In the genomic region with DNA sequence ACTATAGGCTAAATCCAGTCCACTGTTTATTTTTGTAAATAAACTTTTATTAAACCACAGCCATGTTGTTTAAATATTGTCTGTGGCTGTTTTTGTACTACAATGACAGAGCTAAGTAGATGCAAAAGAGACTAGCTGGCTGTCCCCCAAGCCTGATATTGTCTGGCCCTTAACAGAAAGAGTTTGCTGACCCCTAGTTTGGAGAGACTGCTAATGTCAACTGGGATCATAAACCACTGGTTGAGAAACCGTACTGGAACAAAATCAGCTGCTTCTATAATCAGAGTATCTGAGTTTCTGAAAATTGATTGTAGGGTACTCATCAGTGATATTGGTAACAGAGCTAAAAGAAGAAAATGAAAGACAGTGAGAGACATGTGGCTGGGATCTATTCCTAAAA, we compare ENCODE assay signal across 27 cellular contexts.
"Had no signal": no experiment of that assay in that cellular context is flagged by ENCODE, and none has a peak within 500 bp of the region (broad histone marks: within the 10 kb centered on the region; RNA-seq: fewer than 3 reads in every experiment).

No MANE protein-coding gene starts in this region.

- H3K27ac Mint-ChIP-seq: nephron; neural progenitor cell; progenitor cell of endocrine pancreas; stimulated activated effector memory CD8-positive, alpha-beta T cell treated with anti-CD3 and anti-CD28 coated beads, Interleukin-12 subunit alpha, Interleukin-12 subunit beta, amount 100 ng/mL, for 72 hours; stimulated activated naive CD8-positive, alpha-beta T cell treated with anti-CD3 and anti-CD28 coated beads, Interleukin-15, amount 100 ng/mL, for 72 hours; type B pancreatic cell had no signal

- H3K4me3 Mint-ChIP-seq: natural killer cell; nephron; neural progenitor cell; stimulated activated effector memory CD8-positive, alpha-beta T cell treated with anti-CD3 and anti-CD28 coated beads, Interleukin-12 subunit alpha, Interleukin-12 subunit beta, amount 100 ng/mL, for 72 hours; stimulated activated naive CD8-positive, alpha-beta T cell treated with anti-CD3 and anti-CD28 coated beads, Interleukin-15, amount 100 ng/mL, for 72 hours; type B pancreatic cell had no signal

- H3K9me3 Mint-ChIP-seq: natural killer cell; nephron; neural progenitor cell; stimulated activated effector memory CD8-positive, alpha-beta T cell treated with anti-CD3 and anti-CD28 coated beads, Interleukin-12 subunit alpha, Interleukin-12 subunit beta, amount 100 ng/mL, for 72 hours; stimulated activated naive CD8-positive, alpha-beta T cell treated with anti-CD3 and anti-CD28 coated beads, Interleukin-15, amount 100 ng/mL, for 72 hours; type B pancreatic cell had no signal

- ATAC-seq: natural killer cell; psoas muscle; right cardiac atrium; stimulated activated effector memory CD8-positive, alpha-beta T cell treated with anti-CD3 and anti-CD28 coated beads, Interleukin-12 subunit alpha, Interleukin-12 subunit beta, amount 100 ng/mL, for 72 hours; stimulated activated naive CD8-positive, alpha-beta T cell treated with anti-CD3 and anti-CD28 coated beads, Interleukin-15, amount 100 ng/mL, for 72 hours; stimulated activated naive CD8-positive, alpha-beta T cell treated with anti-CD3 and anti-CD28 coated beads, Interleukin-15, Interleukin-2, amounts not matched to agents 100 U/mL and 50 U/mL, for 24 hours; upper lobe of right lung had no signal

- H3K27me3 Mint-ChIP-seq: progenitor cell of endocrine pancreas; stimulated activated naive CD8-positive, alpha-beta T cell treated with anti-CD3 and anti-CD28 coated beads, Interleukin-15, amount 100 ng/mL, for 72 hours; type B pancreatic cell had no signal

- DNase-seq: natural killer cell; occipital lobe; ovary; posterior cingulate gyrus; psoas muscle; right cardiac atrium; right lobe of liver; sigmoid colon; small intestine; stimulated activated CD4-positive, alpha-beta T cell treated with anti-CD3 and anti-CD28 coated beads, Interleukin-15, amount 100 ng/mL, for 24 hours; stimulated activated CD4-positive, alpha-beta T cell treated with anti-CD3 and anti-CD28 coated beads, Interleukin-2, amount 100 ng/mL, for 24 hours; stimulated activated CD4-positive, alpha-beta T cell treated with anti-CD3 and anti-CD28 coated beads, Interleukin-2, amount 100 ng/mL, for 48 hours; stimulated activated CD4-positive, alpha-beta T cell treated with anti-CD3 and anti-CD28 coated beads, Interleukin-4, amount 100 ng/mL, for 24 hours; stimulated activated naive CD4-positive, alpha-beta T cell; stimulated activated naive CD8-positive, alpha-beta T cell treated with anti-CD3 and anti-CD28 coated beads, Interleukin-15, amount 100 ng/mL, for 72 hours; stimulated activated naive CD8-positive, alpha-beta T cell treated with anti-CD3 and anti-CD28 coated beads, Interleukin-15, Interleukin-2, amounts not matched to agents 100 U/mL and 50 U/mL, for 24 hours; substantia nigra; testis; tibial artery; transverse colon; upper lobe of right lung; uterus had no signal

- H3K4me1 Mint-ChIP-seq: nephron had no signal
